Comparison of ENCODE assay signal across 26 cellular contexts in genomic region chr15:93965491-93965890, GRCh38.
"Had no signal": no experiment of that assay in that cellular context is flagged by ENCODE, and none has a peak within 500 bp of the region (broad histone marks: within the 10 kb centered on the region; RNA-seq: fewer than 3 reads in every experiment).

No MANE protein-coding gene starts in this region.

- H3K4me3 Mint-ChIP-seq: naive thymus-derived CD8-positive, alpha-beta T cell; natural killer cell treated with Interleukin-12 subunit alpha and Interleukin-12 subunit beta and Interleukin-15 and Interleukin-18, amount 100 ng/mL, for 72 hours; nephron progenitor cell; neural progenitor cell; stimulated activated effector memory CD8-positive, alpha-beta T cell treated with anti-CD3 and anti-CD28 coated beads, Interleukin-12 subunit alpha, Interleukin-12 subunit beta, amount 100 ng/mL, for 72 hours; stimulated activated naive B cell treated with anti-CD40 and anti-IgM and Interleukin-4, amounts not matched to agents 10 μg/mL and 1 μg/mL and 100 μg/mL, for 72 hours; stimulated activated naive CD8-positive, alpha-beta T cell treated with anti-CD3 and anti-CD28 coated beads, Interleukin-15, Interleukin-2, amounts not matched to agents 100 ng/mL and 50 ng/mL, for 24 hours had no signal

- H3K36me3 Mint-ChIP-seq: naive thymus-derived CD8-positive, alpha-beta T cell; natural killer cell treated with Interleukin-12 subunit alpha and Interleukin-12 subunit beta and Interleukin-15 and Interleukin-18, amount 100 ng/mL, for 72 hours; neural progenitor cell; stimulated activated effector memory CD8-positive, alpha-beta T cell treated with anti-CD3 and anti-CD28 coated beads, Interleukin-12 subunit alpha, Interleukin-12 subunit beta, amount 100 ng/mL, for 72 hours; stimulated activated naive B cell treated with anti-CD40 and anti-IgM and Interleukin-4, amounts not matched to agents 10 μg/mL and 1 μg/mL and 100 μg/mL, for 72 hours had no signal

- H3K27ac Mint-ChIP-seq: naive thymus-derived CD8-positive, alpha-beta T cell; natural killer cell treated with Interleukin-12 subunit alpha and Interleukin-12 subunit beta and Interleukin-15 and Interleukin-18, amount 100 ng/mL, for 72 hours; nephron progenitor cell; neural progenitor cell; progenitor cell of endocrine pancreas; stimulated activated effector memory CD8-positive, alpha-beta T cell treated with anti-CD3 and anti-CD28 coated beads, Interleukin-12 subunit alpha, Interleukin-12 subunit beta, amount 100 ng/mL, for 72 hours; stimulated activated naive B cell treated with anti-CD40 and anti-IgM and Interleukin-4, amounts not matched to agents 10 μg/mL and 1 μg/mL and 100 μg/mL, for 72 hours; stimulated activated naive CD8-positive, alpha-beta T cell treated with anti-CD3 and anti-CD28 coated beads, Interleukin-15, Interleukin-2, amounts not matched to agents 100 ng/mL and 50 ng/mL, for 24 hours had no signal

- ATAC-seq: naive thymus-derived CD8-positive, alpha-beta T cell; natural killer cell treated with Interleukin-12 subunit alpha and Interleukin-12 subunit beta and Interleukin-15 and Interleukin-18, amount 100 ng/mL, for 72 hours; psoas muscle; right cardiac atrium; right lobe of liver; stimulated activated effector memory CD8-positive, alpha-beta T cell treated with anti-CD3 and anti-CD28 coated beads, Interleukin-12 subunit alpha, Interleukin-12 subunit beta, amount 100 ng/mL, for 72 hours; stimulated activated naive B cell treated with anti-CD40 and anti-IgM and Interleukin-4, amounts not matched to agents 10 μg/mL and 1 μg/mL and 100 μg/mL, for 72 hours; upper lobe of right lung had no signal

- H3K4me1 Mint-ChIP-seq: naive thymus-derived CD8-positive, alpha-beta T cell; stimulated activated effector memory CD8-positive, alpha-beta T cell treated with anti-CD3 and anti-CD28 coated beads, Interleukin-12 subunit alpha, Interleukin-12 subunit beta, amount 100 ng/mL, for 72 hours; stimulated activated naive B cell treated with anti-CD40 and anti-IgM and Interleukin-4, amounts not matched to agents 10 μg/mL and 1 μg/mL and 100 μg/mL, for 72 hours had no signal

- DNase-seq: naive thymus-derived CD8-positive, alpha-beta T cell; nephron progenitor cell; occipital lobe; ovary; posterior cingulate gyrus; psoas muscle; right cardiac atrium; right lobe of liver; sigmoid colon; small intestine; stimulated activated CD4-positive, alpha-beta T cell treated with anti-CD3 and anti-CD28 coated beads, Interleukin-15, amount 100 ng/mL, for 24 hours; stimulated activated CD4-positive, alpha-beta T cell treated with anti-CD3 and anti-CD28 coated beads, Interleukin-2, amount 100 ng/mL, for 24 hours; stimulated activated CD4-positive, alpha-beta T cell treated with anti-CD3 and anti-CD28 coated beads, Interleukin-2, amount 100 ng/mL, for 48 hours; stimulated activated CD4-positive, alpha-beta T cell treated with anti-CD3 and anti-CD28 coated beads, Interleukin-4, amount 100 ng/mL, for 24 hours; stimulated activated naive B cell treated with anti-CD40 and anti-IgM and Interleukin-4, amounts not matched to agents 10 μg/mL and 1 μg/mL and 100 μg/mL, for 72 hours; stimulated activated naive CD4-positive, alpha-beta T cell treated with Interleukin-2 at 50 U/mL for 16 hours; stomach; thyroid gland; trophoblast cell; upper lobe of right lung; uterus had no signal

- H3K9me3 Mint-ChIP-seq: naive thymus-derived CD8-positive, alpha-beta T cell; natural killer cell treated with Interleukin-12 subunit alpha and Interleukin-12 subunit beta and Interleukin-15 and Interleukin-18, amount 100 ng/mL, for 72 hours; nephron progenitor cell; neural progenitor cell; stimulated activated effector memory CD8-positive, alpha-beta T cell treated with anti-CD3 and anti-CD28 coated beads, Interleukin-12 subunit alpha, Interleukin-12 subunit beta, amount 100 ng/mL, for 72 hours; stimulated activated naive B cell treated with anti-CD40 and anti-IgM and Interleukin-4, amounts not matched to agents 10 μg/mL and 1 μg/mL and 100 μg/mL, for 72 hours; stimulated activated naive CD8-positive, alpha-beta T cell treated with anti-CD3 and anti-CD28 coated beads, Interleukin-15, Interleukin-2, amounts not matched to agents 100 ng/mL and 50 ng/mL, for 24 hours had no signal
